Comparison of ENCODE assay signal across 27 cellular contexts in the genomic region with DNA sequence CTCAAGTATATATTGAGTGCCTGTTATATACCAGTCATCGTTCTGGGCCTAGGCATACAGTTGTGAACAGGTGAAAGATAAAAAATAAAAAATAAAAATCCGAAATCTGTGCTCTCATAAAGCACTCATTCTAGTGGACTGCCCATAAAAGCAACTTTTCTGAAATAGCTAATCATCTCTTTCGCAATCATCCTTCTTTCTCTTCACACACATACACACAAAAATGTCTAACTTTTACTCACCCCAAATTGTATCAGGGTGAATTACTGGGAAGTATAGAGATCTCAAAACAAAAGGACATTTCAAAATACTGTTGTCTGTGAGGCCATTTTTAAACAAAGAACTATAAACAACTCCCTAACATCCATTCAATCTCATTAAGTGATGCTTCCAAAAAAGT. TPM values are rescaled to one million over a fixed set of nuclear protein-coding genes. Genes with fewer than 3 reads are reported as not detected.
DNase-seq lines count a peak whose midpoint lies in the region; ATAC-seq, FAIRE-seq and TF ChIP-seq lines count a peak whose summit lies in the region.
"Had no signal": no experiment of that assay in that cellular context is flagged by ENCODE, and none has a peak within 500 bp of the region (broad histone marks: within the 10 kb centered on the region; RNA-seq: fewer than 3 reads in every experiment).

No MANE protein-coding gene starts in this region.

- H3K27me3 ChIP-seq in astrocyte (ENCODE audit: insufficient read depth, low read length): no peaks in the 10 kb centered on the region
- H3K27me3 ChIP-seq: pancreas, testis, vagina had no signal

- H3K9me3 Mint-ChIP-seq in astrocyte (ENCODE audit: unreplicated experiment): no peaks in the 10 kb centered on the region
- H3K9me3 Mint-ChIP-seq: activated B cell treated with CpG ODN at 0.5 μM for 24 hours; activated naive CD8-positive, alpha-beta T cell treated with anti-CD3 and anti-CD28 coated beads, Interleukin-2, amount 10 ng/mL, durations not matched to agents 7 days and 5 days; activated T-helper 2 cell treated with anti-CD3 and anti-CD28 coated beads, Interferon-gamma antibody, Interleukin-2, Interleukin-4, amounts not matched to agents 10 μg/mL and 5 μg/mL and 100 μg/mL, durations not matched to agents 14 hours and 24 hours and 36 hours; CD4-positive, CD25-positive, alpha-beta regulatory T cell; natural killer cell treated with Interleukin-12 subunit alpha and Interleukin-12 subunit beta and Interleukin-15 and Interleukin-18, amount 100 ng/mL, for 72 hours had no signal

- no peaks in the 10 kb centered on the region for H3K4me1 ChIP-seq in astrocyte (ENCODE audit: insufficient read depth, low read length)
- H3K4me1 ChIP-seq: pancreas, testis, vagina had no signal

- DNase-seq in AG04449 (ENCODE audit: low read depth, low spot score) (peak; percentile 26), GM04503 (ENCODE audit: low read depth) (peak; percentile 52), astrocyte (ENCODE audit: low read depth) (no peak), foreskin fibroblast (peak; percentile 24 to 54), UCSD-AML1 (lab: John Stamatoyannopoulos, UW; ENCODE audit: unreplicated experiment) (no peak), NCI-H1105 (lab: John Stamatoyannopoulos, UW) (no peak)
- DNase-seq: activated B cell treated with CpG ODN at 0.5 μM for 24 hours; activated CD4-positive, alpha-beta T cell treated with anti-CD3 and anti-CD28 coated beads, Interleukin-2, amount 50 U/mL, for 4 hours; activated naive CD8-positive, alpha-beta T cell treated with anti-CD3 and anti-CD28 coated beads, Interleukin-2, amount 10 ng/mL, durations not matched to agents 7 days and 5 days; CD4-positive, CD25-positive, alpha-beta regulatory T cell; effector CD4-positive, alpha-beta T cell; kidney; NCI-H1436; pancreas; right cardiac atrium; stimulated activated CD4-positive, alpha-beta T cell treated with anti-CD3 and anti-CD28 coated beads, Interleukin-4, amount 100 ng/mL, for 4 hours; stimulated activated naive CD4-positive, alpha-beta T cell; testis had no signal

- FAIRE-seq in astrocyte (lab: Jason Lieb, UNC): peak; percentile 29
- FAIRE-seq: GM18507, H1, kidney, pancreas had no signal

- H3K36me3 ChIP-seq in astrocyte (ENCODE audit: insufficient read depth, low read length): peaks cover 7% of the 10 kb centered on the region

- no peak overlapping the region for H2AFZ ChIP-seq in astrocyte (ENCODE audit: low read depth, low read length)

- POLR2A ChIA-PET in AG04449 (lab: Yijun Ruan, JAX): no interaction called here

- TF ChIP-seq CTCF in AG04449 (IDR thresholded peaks at IDR 0.05; ENCODE audit: insufficient read depth, low read length, missing control alignments): no peak
- no peak for TF ChIP-seq CTCF in astrocyte (IDR thresholded peaks at IDR 0.05; ENCODE audit: insufficient read depth, low read depth, low read length)
- TF ChIP-seq CTCF in foreskin fibroblast (IDR thresholded peaks at IDR 0.05; ENCODE audit: low read depth, low read length): no peak

- CTCF ChIA-PET in AG04449 (lab: Yijun Ruan, JAX): no interaction called here

- H3K4me3 Mint-ChIP-seq in astrocyte (ENCODE audit: unreplicated experiment): no peak overlapping the region
- H3K4me3 Mint-ChIP-seq: activated B cell treated with CpG ODN at 0.5 μM for 24 hours; activated naive CD8-positive, alpha-beta T cell treated with anti-CD3 and anti-CD28 coated beads, Interleukin-2, amount 10 ng/mL, durations not matched to agents 7 days and 5 days; CD4-positive, CD25-positive, alpha-beta regulatory T cell; natural killer cell treated with Interleukin-12 subunit alpha and Interleukin-12 subunit beta and Interleukin-15 and Interleukin-18, amount 100 ng/mL, for 72 hours had no signal

- peaks cover 10% of the 10 kb centered on the region for H3K36me3 Mint-ChIP-seq in astrocyte (ENCODE audit: low read depth, unreplicated experiment)

- no peak for ATAC-seq in GM21528 (IDR thresholded peaks at IDR 0.05; ENCODE audit: low FRiP score, unreplicated experiment)
- ATAC-seq in HG02642 (IDR thresholded peaks at IDR 0.05; ENCODE audit: poor library complexity, unreplicated experiment): no peak
- ATAC-seq: natural killer cell treated with Interleukin-12 subunit alpha and Interleukin-12 subunit beta and Interleukin-15 and Interleukin-18, amount 100 ng/mL, for 72 hours; pancreas; right cardiac atrium had no signal

- no peak overlapping the region for H3K9ac ChIP-seq in astrocyte (ENCODE audit: low read length)

- H3K27ac Mint-ChIP-seq in astrocyte (ENCODE audit: unreplicated experiment): no peak overlapping the region
- H3K27ac Mint-ChIP-seq: activated B cell treated with CpG ODN at 0.5 μM for 24 hours; activated naive CD8-positive, alpha-beta T cell treated with anti-CD3 and anti-CD28 coated beads, Interleukin-2, amount 10 ng/mL, durations not matched to agents 7 days and 5 days; activated T-helper 2 cell treated with anti-CD3 and anti-CD28 coated beads, Interferon-gamma antibody, Interleukin-2, Interleukin-4, amounts not matched to agents 10 μg/mL and 5 μg/mL and 100 μg/mL, durations not matched to agents 14 hours and 24 hours and 36 hours; CD4-positive, CD25-positive, alpha-beta regulatory T cell; natural killer cell treated with Interleukin-12 subunit alpha and Interleukin-12 subunit beta and Interleukin-15 and Interleukin-18, amount 100 ng/mL, for 72 hours had no signal

- H3K27me3 Mint-ChIP-seq in astrocyte (ENCODE audit: low read depth, unreplicated experiment): no peaks in the 10 kb centered on the region
- H3K27me3 Mint-ChIP-seq: activated B cell treated with CpG ODN at 0.5 μM for 24 hours; activated naive CD8-positive, alpha-beta T cell treated with anti-CD3 and anti-CD28 coated beads, Interleukin-2, amount 10 ng/mL, durations not matched to agents 7 days and 5 days; CD4-positive, CD25-positive, alpha-beta regulatory T cell; natural killer cell treated with Interleukin-12 subunit alpha and Interleukin-12 subunit beta and Interleukin-15 and Interleukin-18, amount 100 ng/mL, for 72 hours had no signal

- H3K4me2 ChIP-seq in astrocyte (ENCODE audit: low read length): no peak overlapping the region

- H4K20me1 ChIP-seq in astrocyte (ENCODE audit: insufficient read depth, low read length): no peaks in the 10 kb centered on the region

- H3K4me3 ChIP-seq in AG04449 (ENCODE audit: low read depth, low read length): no peak overlapping the region
- no peak overlapping the region for H3K4me3 ChIP-seq in astrocyte (ENCODE audit: insufficient read depth, low read depth, low read length)
- no peak overlapping the region for H3K4me3 ChIP-seq in foreskin fibroblast (ENCODE audit: low read depth in 1 of 2, low read length in 2 of 2)
- H3K4me3 ChIP-seq: pancreas, testis, vagina had no signal

- H3K9me3 ChIP-seq in astrocyte (ENCODE audit: insufficient read depth, low read depth, low read length): no peaks in the 10 kb centered on the region
- H3K9me3 ChIP-seq: pancreas, testis, vagina had no signal

- H3K79me2 ChIP-seq in astrocyte (ENCODE audit: insufficient read depth, low read length): no peaks in the 10 kb centered on the region

- H3K27ac ChIP-seq in astrocyte (ENCODE audit: low read depth, low read length): no peak overlapping the region
- H3K27ac ChIP-seq: epithelial cell of prostate, HL-60, pancreas, testis, vagina had no signal

- no peaks in the 10 kb centered on the region for H3K4me1 Mint-ChIP-seq in astrocyte (ENCODE audit: low read depth, unreplicated experiment)
- H3K4me1 Mint-ChIP-seq: activated B cell treated with CpG ODN at 0.5 μM for 24 hours; activated naive CD8-positive, alpha-beta T cell treated with anti-CD3 and anti-CD28 coated beads, Interleukin-2, amount 10 ng/mL, durations not matched to agents 7 days and 5 days had no signal

RNA-seq across cellular contexts. Expression of gene ORC2, which starts 29.6 kb away (rescaled TPM):
- total RNA-seq in astrocyte: 25.4 and 25.5 TPM in 2 replicates

Comparison
In these comparisons a context has a peak if more than half of its experiments do, and no peak if none do; other contexts are left out.
1. DNase-seq: peak in AG04449 (single experiment), GM04503 (single experiment) and foreskin fibroblast (2 of 2); none in astrocyte (single experiment), UCSD-AML1 (single experiment) and NCI-H1105 (single experiment).